ENCODE assay signal across 1 cellular context in the genomic region with DNA sequence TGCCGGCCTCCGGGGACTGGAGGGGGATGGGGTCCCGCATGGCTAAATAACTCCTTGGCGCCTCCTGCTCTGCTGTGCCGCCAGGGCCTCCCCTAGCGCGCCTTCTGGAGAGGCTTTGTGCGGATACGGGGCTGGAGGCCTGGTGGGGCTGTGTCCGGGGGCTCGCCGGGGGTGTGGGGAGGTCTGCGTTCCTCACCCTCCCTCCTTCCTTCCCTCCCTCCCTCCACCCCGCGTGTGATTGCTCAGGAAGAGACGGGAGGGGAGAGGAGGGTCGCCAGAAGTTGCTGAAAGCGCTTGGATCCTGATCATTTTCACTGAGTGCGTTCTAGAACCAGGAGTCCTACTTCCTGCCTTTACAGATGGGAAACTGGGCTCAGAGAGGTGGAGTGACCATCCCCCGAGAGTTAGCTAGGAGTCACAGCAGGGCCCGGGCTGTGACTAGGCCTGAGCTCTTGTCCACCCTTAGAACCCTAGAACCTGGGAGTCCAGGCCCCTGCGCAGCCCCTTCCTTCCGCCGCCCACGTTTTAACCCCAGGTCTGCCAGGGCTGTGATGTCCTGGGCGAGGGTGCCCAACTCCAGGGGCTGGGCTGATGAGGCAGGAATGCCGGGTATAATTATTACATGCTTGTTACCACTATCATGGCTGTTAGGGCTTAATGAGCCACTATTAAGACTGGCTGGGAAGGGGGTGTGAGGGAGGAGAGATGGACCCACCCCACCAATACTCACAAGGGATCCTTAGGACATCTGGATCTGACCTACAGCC.
TF ChIP-seq lines count a peak whose summit lies in the region.

No MANE protein-coding gene starts in this region.

TF ChIP-seq in K562, 482 proteins besides CTCF, POLR2A, EP300 and RAD21 (continued from another document and continues in another):
- TF ChIP-seq L3MBTL2 (IDR thresholded peaks at IDR 0.05) (no peak), ZNF212 (CRISPR knock-in tag; IDR thresholded peaks at IDR 0.05) (no peak), ZNF76 (CRISPR knock-in tag; IDR thresholded peaks at IDR 0.05; ENCODE audit: borderline replicate concordance) (no peak), CREB1 (IDR thresholded peaks at IDR 0.05) (no peak), CREB1 (CRISPR knock-in tag; IDR thresholded peaks at IDR 0.05) (no peak), MTA3 (IDR thresholded peaks at IDR 0.05; ENCODE audit: borderline replicate concordance) (no peak), MXI1 (IDR thresholded peaks at IDR 0.05; ENCODE audit: low read depth, low read length) (no peak), ZBED1 (IDR thresholded peaks at IDR 0.05) (no peak), PHB2 (IDR thresholded peaks at IDR 0.05; ENCODE audit: low read depth) (0 out of 2 replicates have a peak, but pooled peaks have one; percentile 7), RUNX1 (IDR thresholded peaks at IDR 0.05; ENCODE audit: low read depth) (no peak), CHAMP1 (IDR thresholded peaks at IDR 0.05) (no peak), ETV1 (tag; conservative IDR thresholded peaks at IDR 0.05; ENCODE audit: low read depth) (peak; percentile 67), NR2C1 (IDR thresholded peaks at IDR 0.05) (no peak), NR2C1 (tag; IDR thresholded peaks at IDR 0.05) (no peak), GATA2 (CRISPR knock-in tag; IDR thresholded peaks at IDR 0.05) (no peak), NRF1 (conservative IDR thresholded peaks at IDR 0.05 in 1 of 2, IDR thresholded peaks at IDR 0.05 in 1 of 2) (peak; percentile 54 to 68), HES1 (IDR thresholded peaks at IDR 0.05; ENCODE audit: low read depth) (no peak), TRIM24 (IDR thresholded peaks at IDR 0.05) (no peak), CTBP1 (IDR thresholded peaks at IDR 0.05; ENCODE audit: borderline replicate concordance) (no peak), KAT7 (CRISPR knock-in tag; IDR thresholded peaks at IDR 0.05; ENCODE audit: borderline replicate concordance) (no peak), ZNF143 (CRISPR knock-in tag; IDR thresholded peaks at IDR 0.05) (no peak; the same call in 1 of the 2 replicates), MEIS2 (IDR thresholded peaks at IDR 0.05; ENCODE audit: partially characterized antibody) (no peak), ZNF263 (CRISPR knock-in tag; IDR thresholded peaks at IDR 0.05; ENCODE audit: borderline replicate concordance) (no peak), ZNF311 (CRISPR knock-in tag; IDR thresholded peaks at IDR 0.05) (no peak), MTA2 (IDR thresholded peaks at IDR 0.05; ENCODE audit: low read depth) (no peak), ZNF609 (CRISPR knock-in tag; IDR thresholded peaks at IDR 0.05; ENCODE audit: borderline replicate concordance) (0 out of 2 replicates have a peak, but pooled peaks have one; percentile 26), ATF3 (IDR thresholded peaks at IDR 0.05) (no peak), ATF3 (CRISPR knock-in tag; conservative IDR thresholded peaks at IDR 0.05) (no peak)
- TF ChIP-seq, protein P1, sequence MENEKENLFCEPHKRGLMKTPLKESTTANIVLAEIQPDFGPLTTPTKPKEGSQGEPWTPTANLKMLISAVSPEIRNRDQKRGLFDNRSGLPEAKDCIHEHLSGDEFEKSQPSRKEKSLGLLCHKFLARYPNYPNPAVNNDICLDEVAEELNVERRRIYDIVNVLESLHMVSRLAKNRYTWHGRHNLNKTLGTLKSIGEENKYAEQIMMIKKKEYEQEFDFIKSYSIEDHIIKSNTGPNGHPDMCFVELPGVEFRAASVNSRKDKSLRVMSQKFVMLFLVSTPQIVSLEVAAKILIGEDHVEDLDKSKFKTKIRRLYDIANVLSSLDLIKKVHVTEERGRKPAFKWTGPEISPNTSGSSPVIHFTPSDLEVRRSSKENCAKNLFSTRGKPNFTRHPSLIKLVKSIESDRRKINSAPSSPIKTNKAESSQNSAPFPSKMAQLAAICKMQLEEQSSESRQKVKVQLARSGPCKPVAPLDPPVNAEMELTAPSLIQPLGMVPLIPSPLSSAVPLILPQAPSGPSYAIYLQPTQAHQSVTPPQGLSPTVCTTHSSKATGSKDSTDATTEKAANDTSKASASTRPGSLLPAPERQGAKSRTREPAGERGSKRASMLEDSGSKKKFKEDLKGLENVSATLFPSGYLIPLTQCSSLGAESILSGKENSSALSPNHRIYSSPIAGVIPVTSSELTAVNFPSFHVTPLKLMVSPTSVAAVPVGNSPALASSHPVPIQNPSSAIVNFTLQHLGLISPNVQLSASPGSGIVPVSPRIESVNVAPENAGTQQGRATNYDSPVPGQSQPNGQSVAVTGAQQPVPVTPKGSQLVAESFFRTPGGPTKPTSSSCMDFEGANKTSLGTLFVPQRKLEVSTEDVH (IDR thresholded peaks at IDR 0.05; ENCODE audit: low read depth, partially characterized antibody) = peak; percentile 26
- TF ChIP-seq, protein P2, sequence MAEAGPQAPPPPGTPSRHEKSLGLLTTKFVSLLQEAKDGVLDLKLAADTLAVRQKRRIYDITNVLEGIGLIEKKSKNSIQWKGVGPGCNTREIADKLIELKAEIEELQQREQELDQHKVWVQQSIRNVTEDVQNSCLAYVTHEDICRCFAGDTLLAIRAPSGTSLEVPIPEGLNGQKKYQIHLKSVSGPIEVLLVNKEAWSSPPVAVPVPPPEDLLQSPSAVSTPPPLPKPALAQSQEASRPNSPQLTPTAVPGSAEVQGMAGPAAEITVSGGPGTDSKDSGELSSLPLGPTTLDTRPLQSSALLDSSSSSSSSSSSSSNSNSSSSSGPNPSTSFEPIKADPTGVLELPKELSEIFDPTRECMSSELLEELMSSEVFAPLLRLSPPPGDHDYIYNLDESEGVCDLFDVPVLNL (CRISPR knock-in tag; IDR thresholded peaks at IDR 0.05; ENCODE audit: low read depth) = peak; percentile 9; the same call in 1 of the 2 replicates
- TF ChIP-seq, protein P3, sequence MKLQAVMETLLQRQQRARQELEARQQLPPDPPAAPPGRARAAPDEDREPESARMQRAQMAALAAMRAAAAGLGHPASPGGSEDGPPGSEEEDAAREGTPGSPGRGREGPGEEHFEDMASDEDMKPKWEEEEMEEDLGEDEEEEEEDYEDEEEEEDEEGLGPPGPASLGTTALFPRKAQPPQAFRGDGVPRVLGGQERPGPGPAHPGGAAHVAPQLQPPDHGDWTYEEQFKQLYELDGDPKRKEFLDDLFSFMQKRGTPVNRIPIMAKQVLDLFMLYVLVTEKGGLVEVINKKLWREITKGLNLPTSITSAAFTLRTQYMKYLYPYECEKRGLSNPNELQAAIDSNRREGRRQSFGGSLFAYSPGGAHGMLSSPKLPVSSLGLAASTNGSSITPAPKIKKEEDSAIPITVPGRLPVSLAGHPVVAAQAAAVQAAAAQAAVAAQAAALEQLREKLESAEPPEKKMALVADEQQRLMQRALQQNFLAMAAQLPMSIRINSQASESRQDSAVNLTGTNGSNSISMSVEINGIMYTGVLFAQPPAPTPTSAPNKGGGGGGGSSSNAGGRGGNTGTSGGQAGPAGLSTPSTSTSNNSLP (IDR thresholded peaks at IDR 0.05; ENCODE audit: borderline replicate concordance, low read depth, low read length) = no peak
- TF ChIP-seq, protein P4, sequence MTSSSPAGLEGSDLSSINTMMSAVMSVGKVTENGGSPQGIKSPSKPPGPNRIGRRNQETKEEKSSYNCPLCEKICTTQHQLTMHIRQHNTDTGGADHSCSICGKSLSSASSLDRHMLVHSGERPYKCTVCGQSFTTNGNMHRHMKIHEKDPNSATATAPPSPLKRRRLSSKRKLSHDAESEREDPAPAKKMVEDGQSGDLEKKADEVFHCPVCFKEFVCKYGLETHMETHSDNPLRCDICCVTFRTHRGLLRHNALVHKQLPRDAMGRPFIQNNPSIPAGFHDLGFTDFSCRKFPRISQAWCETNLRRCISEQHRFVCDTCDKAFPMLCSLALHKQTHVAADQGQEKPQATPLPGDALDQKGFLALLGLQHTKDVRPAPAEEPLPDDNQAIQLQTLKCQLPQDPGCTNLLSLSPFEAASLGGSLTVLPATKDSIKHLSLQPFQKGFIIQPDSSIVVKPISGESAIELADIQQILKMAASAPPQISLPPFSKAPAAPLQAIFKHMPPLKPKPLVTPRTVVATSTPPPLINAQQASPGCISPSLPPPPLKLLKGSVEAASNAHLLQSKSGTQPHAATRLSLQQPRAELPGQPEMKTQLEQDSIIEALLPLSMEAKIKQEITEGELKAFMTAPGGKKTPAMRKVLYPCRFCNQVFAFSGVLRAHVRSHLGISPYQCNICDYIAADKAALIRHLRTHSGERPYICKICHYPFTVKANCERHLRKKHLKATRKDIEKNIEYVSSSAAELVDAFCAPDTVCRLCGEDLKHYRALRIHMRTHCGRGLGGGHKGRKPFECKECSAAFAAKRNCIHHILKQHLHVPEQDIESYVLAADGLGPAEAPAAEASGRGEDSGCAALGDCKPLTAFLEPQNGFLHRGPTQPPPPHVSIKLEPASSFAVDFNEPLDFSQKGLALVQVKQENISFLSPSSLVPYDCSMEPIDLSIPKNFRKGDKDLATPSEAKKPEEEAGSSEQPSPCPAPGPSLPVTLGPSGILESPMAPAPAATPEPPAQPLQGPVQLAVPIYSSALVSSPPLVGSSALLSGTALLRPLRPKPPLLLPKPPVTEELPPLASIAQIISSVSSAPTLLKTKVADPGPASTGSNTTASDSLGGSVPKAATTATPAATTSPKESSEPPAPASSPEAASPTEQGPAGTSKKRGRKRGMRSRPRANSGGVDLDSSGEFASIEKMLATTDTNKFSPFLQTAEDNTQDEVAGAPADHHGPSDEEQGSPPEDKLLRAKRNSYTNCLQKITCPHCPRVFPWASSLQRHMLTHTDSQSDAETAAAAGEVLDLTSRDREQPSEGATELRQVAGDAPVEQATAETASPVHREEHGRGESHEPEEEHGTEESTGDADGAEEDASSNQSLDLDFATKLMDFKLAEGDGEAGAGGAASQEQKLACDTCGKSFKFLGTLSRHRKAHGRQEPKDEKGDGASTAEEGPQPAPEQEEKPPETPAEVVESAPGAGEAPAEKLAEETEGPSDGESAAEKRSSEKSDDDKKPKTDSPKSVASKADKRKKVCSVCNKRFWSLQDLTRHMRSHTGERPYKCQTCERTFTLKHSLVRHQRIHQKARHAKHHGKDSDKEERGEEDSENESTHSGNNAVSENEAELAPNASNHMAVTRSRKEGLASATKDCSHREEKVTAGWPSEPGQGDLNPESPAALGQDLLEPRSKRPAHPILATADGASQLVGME (CRISPR knock-in tag; IDR thresholded peaks at IDR 0.05) = no peak
